Comparison of ENCODE assay signal across 9 cellular contexts in genomic region chr2:37415128-37415817, GRCh38.
A peak's percentile ranks its signal among the peaks of the same experiment; 100 is the strongest.
DNase-seq lines count a peak whose midpoint lies in the region; ATAC-seq and TF ChIP-seq lines count a peak whose summit lies in the region.
"Had no signal": no experiment of that assay in that cellular context is flagged by ENCODE, and none has a peak within 500 bp of the region (broad histone marks: within the 10 kb centered on the region; RNA-seq: fewer than 3 reads in every experiment).

No MANE protein-coding gene starts in this region.

- TF ChIP-seq CTCF in GM12865 (IDR thresholded peaks at IDR 0.05; ENCODE audit: insufficient read depth, low read depth, low read length, missing control alignments) (no peak), fibroblast of villous mesenchyme (IDR thresholded peaks at IDR 0.05; ENCODE audit: insufficient read depth, low read depth, low read length) (peak; percentile 29)

- ATAC-seq in GM18907 (IDR thresholded peaks at IDR 0.05; ENCODE audit: unreplicated experiment) (no peak), GM18858 (IDR thresholded peaks at IDR 0.05; ENCODE audit: unreplicated experiment) (no peak)

- DNase-seq in A172 (ENCODE audit: low spot score), result peak; percentile 43
- peak; percentile 28 for DNase-seq in GM12865 (ENCODE audit: low read depth)
- peak; percentile 90 for DNase-seq in OCI-M2 (lab: John Stamatoyannopoulos, UW; ENCODE audit: unreplicated experiment)
- peak; percentile 49 for DNase-seq in fibroblast of villous mesenchyme (ENCODE audit: low read depth)
- DNase-seq in superior temporal gyrus (ENCODE audit: extremely low spot score), result no peak
- DNase-seq in HuH-7.5 (ENCODE audit: low spot score), result no peak
- DNase-seq: effector CD4-positive, alpha-beta T cell had no signal

- H3K4me3 ChIP-seq in GM12865 (ENCODE audit: low read depth, low read length) (no peak overlapping the region), fibroblast of villous mesenchyme (ENCODE audit: low read depth, low read length) (no peak overlapping the region)

Comparison
In these comparisons a context has a peak if more than half of its experiments do, and no peak if none do; other contexts are left out.
1. DNase-seq: peak in A172 (single experiment), GM12865 (single experiment), OCI-M2 (single experiment) and fibroblast of villous mesenchyme (single experiment); none in superior temporal gyrus (single experiment) and HuH-7.5 (single experiment).